Comparison of ENCODE assay signal across 8 cellular contexts in genomic region chr6:45663181-45664180, GRCh38.
DNase-seq lines count a peak whose midpoint lies in the region; ATAC-seq and TF ChIP-seq lines count a peak whose summit lies in the region.

No MANE protein-coding gene starts in this region.

- no peaks in the 10 kb centered on the region for H3K36me3 ChIP-seq in colonic mucosa
- no peaks in the 10 kb centered on the region for H3K36me3 ChIP-seq in mesendoderm (ENCODE audit: control insufficient read depth, insufficient read depth, low read length)

- H3K23ac ChIP-seq in mesendoderm (ENCODE audit: low read length): peak overlapping the region; percentile 9

- TF ChIP-seq CTCF in colonic mucosa (IDR thresholded peaks at IDR 0.05): no peak

- peak; percentile 61 for ATAC-seq in Right ventricle myocardium inferior
- peak; percentile 85 for ATAC-seq in stimulated activated effector memory CD8-positive, alpha-beta T cell treated with anti-CD3 and anti-CD28 coated beads, Interleukin-12 subunit alpha, Interleukin-12 subunit beta, amount 100 ng/mL, for 72 hours

- H3K27ac Mint-ChIP-seq in stimulated activated effector memory CD8-positive, alpha-beta T cell treated with anti-CD3 and anti-CD28 coated beads, Interleukin-12 subunit alpha, Interleukin-12 subunit beta, amount 100 ng/mL, for 72 hours: no peak overlapping the region

- no peak overlapping the region for H4K8ac ChIP-seq in mesendoderm (ENCODE audit: low read depth, low read length)

- H3K79me2 ChIP-seq in mesendoderm (ENCODE audit: control insufficient read depth, insufficient read depth, low read length): no peaks in the 10 kb centered on the region

- H3K27me3 ChIP-seq in colonic mucosa (peaks cover 10% of the 10 kb centered on the region), mesendoderm (ENCODE audit: insufficient read depth, low read length, poor library complexity) (no peaks in the 10 kb centered on the region)

- H2BK120ac ChIP-seq in mesendoderm (ENCODE audit: low read depth, low read length): no peak overlapping the region

- peaks cover 5% of the 10 kb centered on the region for H3K4me1 ChIP-seq in colonic mucosa
- peaks cover 2% of the 10 kb centered on the region for H3K4me1 ChIP-seq in mesendoderm (ENCODE audit: control insufficient read depth, low read depth, low read length)

- H2BK15ac ChIP-seq in mesendoderm (replicated peaks; ENCODE audit: low read depth): no peak overlapping the region

- H3K9ac ChIP-seq in colonic mucosa (ENCODE audit: low read depth in 2 of 2, low read length in 2 of 2): no peak overlapping the region
- H3K9ac ChIP-seq in mesendoderm (ENCODE audit: low read length): peak overlapping the region; percentile 29

- no peaks in the 10 kb centered on the region for H3K9me3 Mint-ChIP-seq in stimulated activated effector memory CD8-positive, alpha-beta T cell treated with anti-CD3 and anti-CD28 coated beads, Interleukin-12 subunit alpha, Interleukin-12 subunit beta, amount 100 ng/mL, for 72 hours

- H3K4me3 Mint-ChIP-seq in stimulated activated effector memory CD8-positive, alpha-beta T cell treated with anti-CD3 and anti-CD28 coated beads, Interleukin-12 subunit alpha, Interleukin-12 subunit beta, amount 100 ng/mL, for 72 hours: peak overlapping the region; percentile 46

- peak overlapping the region; percentile 4 for H3K4me3 ChIP-seq in colonic mucosa
- H3K4me3 ChIP-seq in mesendoderm (ENCODE audit: low read length): no peak overlapping the region

- peak overlapping the region; percentile 48 for H3K4me2 ChIP-seq in mesendoderm (ENCODE audit: low read length)

- no peak overlapping the region for H2BK5ac ChIP-seq in mesendoderm (ENCODE audit: low read length)

- H3K56ac ChIP-seq in mesendoderm (ENCODE audit: low read length): peak overlapping the region; percentile 28

- no peak for DNase-seq in Right ventricle myocardium inferior (ENCODE audit: missing footprints)
- DNase-seq in cardiac septum (ENCODE audit: low spot score): no peak
- peak; percentile 24 for DNase-seq in colonic mucosa
- DNase-seq in mesendoderm: peak; percentile 76
- DNase-seq in stimulated activated effector memory CD8-positive, alpha-beta T cell treated with anti-CD3 and anti-CD28 coated beads, Interleukin-12 subunit alpha, Interleukin-12 subunit beta, amount 100 ng/mL, for 72 hours (ENCODE audit: low spot score in 2 of 2): peak; percentile 26 to 67
- no peak for DNase-seq in epidermal melanocyte (ENCODE audit: insufficient read length, low spot score)
- no peak for DNase-seq in HUDEP-2 (lab: John Stamatoyannopoulos, UW; ENCODE audit: unreplicated experiment in 76 of 76)
- DNase-seq in GOT3 (lab: John Stamatoyannopoulos, UW): no peak

- H3K4me1 Mint-ChIP-seq in stimulated activated effector memory CD8-positive, alpha-beta T cell treated with anti-CD3 and anti-CD28 coated beads, Interleukin-12 subunit alpha, Interleukin-12 subunit beta, amount 100 ng/mL, for 72 hours: peaks cover 21% of the 10 kb centered on the region

- no peaks in the 10 kb centered on the region for H3K9me3 ChIP-seq in colonic mucosa

- H3K4ac ChIP-seq in mesendoderm (ENCODE audit: low read depth, low read length): no peak overlapping the region

- H3K79me1 ChIP-seq in mesendoderm (ENCODE audit: low read length): no peaks in the 10 kb centered on the region

- WGBS in mesendoderm (ENCODE audit: extremely low coverage, insufficient coverage, low lambda C conversion rate): no CpG with 5 or more reads among the region's 91 CpGs

- H2AK5ac ChIP-seq in mesendoderm (ENCODE audit: low read length): no peak overlapping the region

- no peak overlapping the region for H4K5ac ChIP-seq in mesendoderm (ENCODE audit: low read length)

- H3K18ac ChIP-seq in mesendoderm (ENCODE audit: low read length): no peak overlapping the region

- no peak overlapping the region for H3K27ac ChIP-seq in colonic mucosa
- H3K27ac ChIP-seq in mesendoderm (ENCODE audit: low read depth, low read length): no peak overlapping the region

- intact Hi-C loops in Right ventricle myocardium inferior (cut with DNase I) (no loop called here), cardiac septum (cut with DNase I) (no loop called here), colonic mucosa (cut with DNase I) (no loop called here)

- peaks cover 5% of the 10 kb centered on the region for H3K36me3 Mint-ChIP-seq in stimulated activated effector memory CD8-positive, alpha-beta T cell treated with anti-CD3 and anti-CD28 coated beads, Interleukin-12 subunit alpha, Interleukin-12 subunit beta, amount 100 ng/mL, for 72 hours

Comparison
In these comparisons a context has a peak if more than half of its experiments do, and no peak if none do; other contexts are left out.
1. DNase-seq: peak in colonic mucosa (single experiment), mesendoderm (single experiment) and stimulated activated effector memory CD8-positive, alpha-beta T cell treated with anti-CD3 and anti-CD28 coated beads, Interleukin-12 subunit alpha, Interleukin-12 subunit beta, amount 100 ng/mL, for 72 hours (2 of 2); none in Right ventricle myocardium inferior (single experiment), cardiac septum (single experiment), epidermal melanocyte (single experiment), HUDEP-2 (0 of 76) and GOT3 (single experiment).